In the genomic region with DNA sequence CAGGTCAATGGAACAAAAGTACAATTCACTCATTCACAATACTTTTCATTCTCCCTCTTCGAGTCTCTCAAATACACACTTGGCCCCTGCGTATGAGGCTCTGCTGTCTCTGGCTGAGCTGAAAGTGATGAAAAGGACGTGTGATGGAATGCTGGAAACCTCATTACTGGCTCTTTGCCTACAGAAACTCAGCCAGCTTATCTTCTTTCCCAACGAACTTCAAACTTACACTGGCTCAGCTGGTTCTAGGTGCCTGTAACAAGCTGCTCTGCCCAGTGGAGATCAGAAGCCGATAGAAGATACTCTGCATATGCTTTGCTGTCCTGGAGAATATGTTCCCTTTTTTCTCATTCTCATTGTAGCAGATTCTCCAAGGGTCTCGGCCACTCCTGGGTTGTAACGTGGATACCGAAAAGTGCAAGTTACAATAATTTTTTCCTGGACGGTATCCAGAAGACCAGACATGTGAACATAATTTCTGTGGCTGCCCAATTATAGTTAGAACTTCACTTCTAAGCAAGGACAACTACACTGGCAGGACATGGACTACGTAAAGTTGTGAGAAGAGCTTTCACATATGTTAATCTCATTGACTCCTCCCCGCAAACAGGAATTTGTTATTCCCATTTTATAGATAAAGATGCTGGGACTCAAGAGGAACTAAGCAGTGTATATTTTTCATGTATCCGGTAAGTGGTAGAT, we compare ENCODE assay signal across 15 cellular contexts.
DNase-seq lines count a peak whose midpoint lies in the region; ATAC-seq and TF ChIP-seq lines count a peak whose summit lies in the region.
"Had no signal": no experiment of that assay in that cellular context is flagged by ENCODE, and none has a peak within 500 bp of the region (broad histone marks: within the 10 kb centered on the region; RNA-seq: fewer than 3 reads in every experiment).

No MANE protein-coding gene starts in this region.

- TF ChIP-seq CTCF in LNCaP clone FGC (IDR thresholded peaks at IDR 0.05; ENCODE audit: control insufficient read depth, extremely low read depth, insufficient read depth) (no peak), smooth muscle cell (IDR thresholded peaks at IDR 0.05; ENCODE audit: borderline replicate concordance, insufficient read depth, poor library complexity, severe bottlenecking) (no peak)
- no peak for TF ChIP-seq CTCF in CD4-positive, alpha-beta T cell (IDR thresholded peaks at IDR 0.05)

- H3K4me1 Mint-ChIP-seq in CD4-positive, alpha-beta T cell (ENCODE audit: low read depth), result no peaks in the 10 kb centered on the region

- ATAC-seq in esophagus mucosa (peak; percentile 56), left lobe of liver (peak; percentile 98), GM18858 (IDR thresholded peaks at IDR 0.05; ENCODE audit: unreplicated experiment) (no peak), GM19455 (IDR thresholded peaks at IDR 0.05; ENCODE audit: unreplicated experiment) (no peak)
- no peak for ATAC-seq in CD4-positive, alpha-beta T cell (ENCODE audit: poor library complexity)

- POLR2A ChIA-PET in CD4-positive, alpha-beta T cell (lab: Charles Lee), result no interaction called here

- H3K27ac Mint-ChIP-seq in CD4-positive, alpha-beta T cell, result no peak overlapping the region

- H3K4me3 Mint-ChIP-seq in CD4-positive, alpha-beta T cell, result no peak overlapping the region

- H3K27ac ChIP-seq in smooth muscle cell (ENCODE audit: low read depth), result no peak overlapping the region
- H3K27ac ChIP-seq in CD4-positive, alpha-beta T cell (ENCODE audit: low read depth, low read length), result no peak overlapping the region
- H3K27ac ChIP-seq: BLaER1 treated with 17β-estradiol and CSF1 and Interleukin-3, amounts not matched to agents 10 nM and 100 nM; PC-9 had no signal

- no peaks in the 10 kb centered on the region for H3K79me2 ChIP-seq in smooth muscle cell (ENCODE audit: low read depth)

- no peaks in the 10 kb centered on the region for H3K36me3 Mint-ChIP-seq in CD4-positive, alpha-beta T cell (ENCODE audit: low read depth)

- WGBS in smooth muscle cell (ENCODE audit: low lambda C conversion rate), result 35% methylated on average over 12 of the region's 12 CpGs

- no peaks in the 10 kb centered on the region for H3K27me3 ChIP-seq in smooth muscle cell (ENCODE audit: low read depth)
- H3K27me3 ChIP-seq in CD4-positive, alpha-beta T cell (ENCODE audit: control insufficient read depth, insufficient read depth, low read length), result no peaks in the 10 kb centered on the region
- H3K27me3 ChIP-seq: BLaER1 treated with 17β-estradiol and CSF1 and Interleukin-3, amounts not matched to agents 10 nM and 100 nM had no signal

- H3K36me3 ChIP-seq in smooth muscle cell (ENCODE audit: low read depth), result no peaks in the 10 kb centered on the region
- H3K36me3 ChIP-seq: BLaER1 treated with 17β-estradiol and CSF1 and Interleukin-3, amounts not matched to agents 10 nM and 100 nM had no signal

- no peaks in the 10 kb centered on the region for H3K27me3 Mint-ChIP-seq in CD4-positive, alpha-beta T cell

- H3K4me1 ChIP-seq in smooth muscle cell (ENCODE audit: low read depth), result peaks cover 5% of the 10 kb centered on the region

- H3K4me2 ChIP-seq in smooth muscle cell, result peak overlapping the region; percentile 18
- H3K4me2 ChIP-seq: BLaER1 treated with 17β-estradiol and CSF1 and Interleukin-3, amounts not matched to agents 10 nM and 100 nM; PC-9 had no signal

- H3K4me3 ChIP-seq in LNCaP clone FGC (ENCODE audit: low read depth, low read length), result no peak overlapping the region
- no peak overlapping the region for H3K4me3 ChIP-seq in smooth muscle cell
- H3K4me3 ChIP-seq: BLaER1 treated with 17β-estradiol and CSF1 and Interleukin-3, amounts not matched to agents 10 nM and 100 nM; PC-9 had no signal

- H4K20me1 ChIP-seq in smooth muscle cell (ENCODE audit: low read depth), result no peaks in the 10 kb centered on the region
- H4K20me1 ChIP-seq: BLaER1 treated with 17β-estradiol and CSF1 and Interleukin-3, amounts not matched to agents 10 nM and 100 nM had no signal

- H3F3A ChIP-seq in smooth muscle cell (ENCODE audit: low read depth), result no peaks in the 10 kb centered on the region

- peak; percentile 75 for DNase-seq in LNCaP clone FGC (ENCODE audit: low read depth)
- DNase-seq in left lobe of liver (ENCODE audit: low spot score), result peak; percentile 57
- no peak for DNase-seq in smooth muscle cell (lab: John Stamatoyannopoulos, UW; ENCODE audit: unreplicated experiment)
- no peak for DNase-seq in NCI-H146 treated with DMSO at 0.1 percent for 48 hours (lab: John Stamatoyannopoulos, UW; ENCODE audit: unreplicated experiment)
- no peak for DNase-seq in CD4-positive, alpha-beta T cell
- DNase-seq: activated naive CD4-positive, alpha-beta T cell; DMS79; NCI-H1436; NCI-H510A treated with DMSO at 0.1 percent for 48 hours; PC-9; stimulated activated CD4-positive, alpha-beta T cell treated with anti-CD3 and anti-CD28 coated beads, Interleukin-15, amount 100 ng/mL, for 24 hours had no signal

- H2AFZ ChIP-seq in smooth muscle cell (ENCODE audit: low read depth), result no peak overlapping the region
- H2AFZ ChIP-seq: PC-9 had no signal

- H3K9me3 Mint-ChIP-seq in CD4-positive, alpha-beta T cell, result no peaks in the 10 kb centered on the region

- no peaks in the 10 kb centered on the region for H3K9me3 ChIP-seq in smooth muscle cell (replicated peaks; ENCODE audit: low read depth)
- no peaks in the 10 kb centered on the region for H3K9me3 ChIP-seq in CD4-positive, alpha-beta T cell (ENCODE audit: control insufficient read depth, low read length)
- H3K9me3 ChIP-seq: BLaER1 treated with 17β-estradiol and CSF1 and Interleukin-3, amounts not matched to agents 10 nM and 100 nM had no signal

- intact Hi-C loops in CD4-positive, alpha-beta T cell (cut with DNase I, micrococcal nuclease), result no loop called here

- CTCF ChIA-PET in CD4-positive, alpha-beta T cell (lab: Charles Lee), result no interaction called here

- no peak overlapping the region for H3K9ac ChIP-seq in smooth muscle cell (ENCODE audit: low read depth)
- H3K9ac ChIP-seq: BLaER1 treated with 17β-estradiol and CSF1 and Interleukin-3, amounts not matched to agents 10 nM and 100 nM had no signal

Comparison
In these comparisons a context has a peak if more than half of its experiments do, and no peak if none do; other contexts are left out.
1. DNase-seq: peak in LNCaP clone FGC (single experiment) and left lobe of liver (single experiment); none in smooth muscle cell (single experiment), NCI-H146 treated with DMSO at 0.1 percent for 48 hours (single experiment) and CD4-positive, alpha-beta T cell (0 of 10).
2. ATAC-seq: peak in esophagus mucosa (single experiment) and left lobe of liver (single experiment); none in GM18858 (single experiment), CD4-positive, alpha-beta T cell (single experiment) and GM19455 (single experiment).